ENCODE assay signal across 10 cellular contexts in genomic region chr11:128361451-128362020, GRCh38.
DNase-seq lines count a peak whose midpoint lies in the region; ATAC-seq lines count a peak whose summit lies in the region.
"Had no signal": no experiment of that assay in that cellular context is flagged by ENCODE, and none has a peak within 500 bp of the region (broad histone marks: within the 10 kb centered on the region; RNA-seq: fewer than 3 reads in every experiment).

No MANE protein-coding gene starts in this region.

- no peak overlapping the region for H3K4me2 ChIP-seq in GM23248 (ENCODE audit: unreplicated experiment)

- H3K27ac ChIP-seq in GM23248 (no peak overlapping the region), SJSA1 (0 out of 2 replicates have a peak overlapping the region, but pooled peaks have one; percentile 83)

- H3K4me1 ChIP-seq in GM23248 (ENCODE audit: insufficient read depth) (peaks cover 18% of the 10 kb centered on the region), SJSA1 (replicated peaks) (peaks cover 36% of the 10 kb centered on the region)

- no peaks in the 10 kb centered on the region for H3K9me2 ChIP-seq in GM23248 (ENCODE audit: insufficient read depth)

- DNase-seq in AG08395 (ENCODE audit: low spot score) (peak; percentile 6), GM23248 (peak; percentile 38), SJSA1 (ENCODE audit: low read depth in 1 of 2, low spot score in 2 of 2) (peak; percentile 34 to 45), hepatic stellate cell (ENCODE audit: low spot score) (peak; percentile 26), anterior cingulate cortex (lab: John Stamatoyannopoulos, UW) (no peak), T-helper 9 cell (no peak)
- DNase-seq: kidney, NCI-H446 had no signal

- 82 to 83% methylated on average over 8 of the region's 8 CpGs for WGBS in GM23248 (ENCODE audit: low coverage in 1 of 2, low lambda C conversion rate in 2 of 2, missing lambda C conversion rate in 2 of 2), 2 experiments

- no peaks in the 10 kb centered on the region for H3K36me3 ChIP-seq in GM23248 (ENCODE audit: low read depth)
- no peaks in the 10 kb centered on the region for H3K36me3 ChIP-seq in SJSA1

- in situ Hi-C loops in GM23248 (cut with MboI), result no loop called here

- H4K20me1 ChIP-seq in GM23248 (ENCODE audit: insufficient read depth), result no peaks in the 10 kb centered on the region

- H3K27me3 ChIP-seq in GM23248 (replicated peaks; ENCODE audit: insufficient read depth), result no peaks in the 10 kb centered on the region
- no peaks in the 10 kb centered on the region for H3K27me3 ChIP-seq in SJSA1 (replicated peaks)

- H3K9ac ChIP-seq in GM23248, result no peak overlapping the region

- H3F3A ChIP-seq in GM23248 (ENCODE audit: insufficient read depth), result peaks cover 12% of the 10 kb centered on the region; the same call in 1 of the 2 replicates

- ATAC-seq in GM19023 (IDR thresholded peaks at IDR 0.05; ENCODE audit: unreplicated experiment) (no peak), GM21717 (IDR thresholded peaks at IDR 0.05; ENCODE audit: unreplicated experiment) (no peak)

- H3K4me3 ChIP-seq in GM23248, result no peak overlapping the region
- H3K4me3 ChIP-seq in SJSA1, result no peak overlapping the region

- no peak overlapping the region for H2AFZ ChIP-seq in GM23248

- H3K9me3 ChIP-seq in GM23248 (ENCODE audit: low read depth) (no peaks in the 10 kb centered on the region), SJSA1 (replicated peaks) (no peaks in the 10 kb centered on the region)

- H3K79me2 ChIP-seq in GM23248 (ENCODE audit: insufficient read depth), result no peaks in the 10 kb centered on the region

Comparison
In these comparisons a context has a peak if more than half of its experiments do, and no peak if none do; other contexts are left out.
1. DNase-seq: peak in AG08395 (single experiment), GM23248 (single experiment), SJSA1 (2 of 2) and hepatic stellate cell (single experiment); none in anterior cingulate cortex (0 of 58) and T-helper 9 cell (single experiment).